Comparison of ENCODE assay signal across 1 cellular context in genomic region chr6:158366363-158366762, GRCh38.
TF ChIP-seq lines count a peak whose summit lies in the region.

No MANE protein-coding gene starts in this region.

TF ChIP-seq in K562, 482 proteins besides CTCF, POLR2A, EP300 and RAD21 (continued from another document):
- peak; percentile 31; the same call in 1 of the 2 replicates for TF ChIP-seq MGA (IDR thresholded peaks at IDR 0.05)
- TF ChIP-seq RBFOX2 (IDR thresholded peaks at IDR 0.05; ENCODE audit: low read depth, low read length), result no peak
- no peak for TF ChIP-seq XRCC4 (IDR thresholded peaks at IDR 0.05; ENCODE audit: extremely low read depth, insufficient read depth, insufficient read length)
- no peak for TF ChIP-seq FOXJ2 (tag; IDR thresholded peaks at IDR 0.05)
- peak; percentile 80 for TF ChIP-seq ETV5 (CRISPR knock-in tag; IDR thresholded peaks at IDR 0.05; ENCODE audit: low read depth)
- TF ChIP-seq, protein P1, sequence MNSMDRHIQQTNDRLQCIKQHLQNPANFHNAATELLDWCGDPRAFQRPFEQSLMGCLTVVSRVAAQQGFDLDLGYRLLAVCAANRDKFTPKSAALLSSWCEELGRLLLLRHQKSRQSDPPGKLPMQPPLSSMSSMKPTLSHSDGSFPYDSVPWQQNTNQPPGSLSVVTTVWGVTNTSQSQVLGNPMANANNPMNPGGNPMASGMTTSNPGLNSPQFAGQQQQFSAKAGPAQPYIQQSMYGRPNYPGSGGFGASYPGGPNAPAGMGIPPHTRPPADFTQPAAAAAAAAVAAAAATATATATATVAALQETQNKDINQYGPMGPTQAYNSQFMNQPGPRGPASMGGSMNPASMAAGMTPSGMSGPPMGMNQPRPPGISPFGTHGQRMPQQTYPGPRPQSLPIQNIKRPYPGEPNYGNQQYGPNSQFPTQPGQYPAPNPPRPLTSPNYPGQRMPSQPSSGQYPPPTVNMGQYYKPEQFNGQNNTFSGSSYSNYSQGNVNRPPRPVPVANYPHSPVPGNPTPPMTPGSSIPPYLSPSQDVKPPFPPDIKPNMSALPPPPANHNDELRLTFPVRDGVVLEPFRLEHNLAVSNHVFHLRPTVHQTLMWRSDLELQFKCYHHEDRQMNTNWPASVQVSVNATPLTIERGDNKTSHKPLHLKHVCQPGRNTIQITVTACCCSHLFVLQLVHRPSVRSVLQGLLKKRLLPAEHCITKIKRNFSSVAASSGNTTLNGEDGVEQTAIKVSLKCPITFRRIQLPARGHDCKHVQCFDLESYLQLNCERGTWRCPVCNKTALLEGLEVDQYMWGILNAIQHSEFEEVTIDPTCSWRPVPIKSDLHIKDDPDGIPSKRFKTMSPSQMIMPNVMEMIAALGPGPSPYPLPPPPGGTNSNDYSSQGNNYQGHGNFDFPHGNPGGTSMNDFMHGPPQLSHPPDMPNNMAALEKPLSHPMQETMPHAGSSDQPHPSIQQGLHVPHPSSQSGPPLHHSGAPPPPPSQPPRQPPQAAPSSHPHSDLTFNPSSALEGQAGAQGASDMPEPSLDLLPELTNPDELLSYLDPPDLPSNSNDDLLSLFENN (IDR thresholded peaks at IDR 0.05; ENCODE audit: low read depth in 2 of 2, low read length in 2 of 2), result no peak
- TF ChIP-seq NR4A1 (CRISPR knock-in tag; IDR thresholded peaks at IDR 0.05), result no peak
- TF ChIP-seq NR4A1 (tag; IDR thresholded peaks at IDR 0.05), result peak; percentile 88
- TF ChIP-seq CBX3 (IDR thresholded peaks at IDR 0.05; ENCODE audit: borderline replicate concordance in 1 of 2, low read length in 2 of 2), result peak in 1 of 2 experiments; percentile 71; a peak in 1 of 3 replicates
- no peak for TF ChIP-seq GMEB1 (CRISPR knock-in tag; IDR thresholded peaks at IDR 0.05)
- TF ChIP-seq GABPB1 (CRISPR knock-in tag; IDR thresholded peaks at IDR 0.05), result peak; percentile 31; the same call in 1 of the 2 replicates
- no peak for TF ChIP-seq TARDBP (IDR thresholded peaks at IDR 0.05)
